Comparison of ENCODE assay signal across 12 cellular contexts in the genomic region with DNA sequence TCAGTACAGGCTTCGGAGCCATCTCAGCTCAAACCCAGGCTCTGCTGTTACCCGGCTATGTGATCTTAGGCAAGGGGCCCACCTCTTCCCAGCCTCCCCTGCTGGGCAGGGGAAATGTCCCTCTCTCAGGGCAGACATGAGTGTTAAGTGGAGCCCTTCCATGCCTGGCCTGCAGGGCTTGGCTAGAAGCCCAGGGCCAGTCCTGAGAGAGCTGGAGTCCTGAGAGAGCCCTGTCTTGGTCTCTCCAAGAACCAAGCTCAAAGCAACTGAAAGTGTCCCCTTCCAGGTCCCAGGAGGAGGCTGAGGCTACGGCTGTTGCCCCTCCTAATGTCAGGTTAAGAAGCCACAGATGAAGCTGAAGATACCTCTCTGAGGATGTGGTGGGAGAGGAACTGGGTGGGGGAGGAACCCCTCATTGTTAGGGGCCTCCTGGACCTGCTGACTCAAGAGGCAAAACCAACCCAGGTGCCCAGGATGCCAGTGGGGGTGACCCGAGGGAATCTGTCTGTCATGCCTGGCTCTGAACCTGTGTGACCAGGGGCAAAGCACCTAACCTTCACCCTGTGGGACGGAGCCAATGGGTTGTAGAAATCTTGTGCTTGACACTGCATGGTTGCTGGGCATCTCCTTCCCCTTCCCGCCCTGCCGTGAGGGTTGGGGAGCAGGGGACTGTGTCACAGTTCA. TPM values are rescaled to one million over a fixed set of nuclear protein-coding genes. Genes with fewer than 3 reads are reported as not detected.
DNase-seq lines count a peak whose midpoint lies in the region; TF ChIP-seq lines count a peak whose summit lies in the region.
"Had no signal": no experiment of that assay in that cellular context is flagged by ENCODE, and none has a peak within 500 bp of the region (broad histone marks: within the 10 kb centered on the region; RNA-seq: fewer than 3 reads in every experiment).

No MANE protein-coding gene starts in this region.

- no peaks in the 10 kb centered on the region for H3K9me3 Mint-ChIP-seq in activated naive CD8-positive, alpha-beta T cell (ENCODE audit: low read depth)
- H3K9me3 Mint-ChIP-seq in activated naive CD8-positive, alpha-beta T cell treated with anti-CD3 and anti-CD28 coated beads for 36 hours: no peaks in the 10 kb centered on the region
- H3K9me3 Mint-ChIP-seq: CD4-positive, CD25-positive, alpha-beta regulatory T cell; IgD-negative memory B cell had no signal

- peaks cover 50% of the 10 kb centered on the region for H3K4me1 Mint-ChIP-seq in activated naive CD8-positive, alpha-beta T cell (ENCODE audit: low read depth)
- H3K4me1 Mint-ChIP-seq in activated naive CD8-positive, alpha-beta T cell treated with anti-CD3 and anti-CD28 coated beads for 36 hours: peaks cover 26% of the 10 kb centered on the region
- H3K4me1 Mint-ChIP-seq: IgD-negative memory B cell had no signal

- no peaks in the 10 kb centered on the region for H3K27me3 Mint-ChIP-seq in activated naive CD8-positive, alpha-beta T cell
- no peaks in the 10 kb centered on the region for H3K27me3 Mint-ChIP-seq in activated naive CD8-positive, alpha-beta T cell treated with anti-CD3 and anti-CD28 coated beads for 36 hours
- H3K27me3 Mint-ChIP-seq: CD4-positive, CD25-positive, alpha-beta regulatory T cell; IgD-negative memory B cell had no signal

- TF ChIP-seq CTCF in dorsolateral prefrontal cortex (IDR thresholded peaks at IDR 0.05 in 54 of 56, conservative IDR thresholded peaks at IDR 0.05 in 2 of 56; ENCODE audit: low read depth in 1 of 56, partially characterized antibody in 56 of 56): no peak

- no peak for DNase-seq in activated naive CD8-positive, alpha-beta T cell treated with anti-CD3 and anti-CD28 coated beads for 36 hours
- DNase-seq in amniotic epithelial cell (ENCODE audit: low read depth) (peak; percentile 35), islet precursor cell (peak; percentile 46), NCI-H510A (lab: John Stamatoyannopoulos, UW) (no peak), SHP77 treated with DMSO at 0.1 percent for 48 hours (lab: John Stamatoyannopoulos, UW) (no peak), KBM-7 (no peak), dorsolateral prefrontal cortex (no peak)

- no peak overlapping the region for H3K4me3 Mint-ChIP-seq in activated naive CD8-positive, alpha-beta T cell
- no peak overlapping the region for H3K4me3 Mint-ChIP-seq in activated naive CD8-positive, alpha-beta T cell treated with anti-CD3 and anti-CD28 coated beads for 36 hours
- H3K4me3 Mint-ChIP-seq: CD4-positive, CD25-positive, alpha-beta regulatory T cell; IgD-negative memory B cell had no signal

- H3K36me3 Mint-ChIP-seq in activated naive CD8-positive, alpha-beta T cell: no peaks in the 10 kb centered on the region
- H3K36me3 Mint-ChIP-seq in activated naive CD8-positive, alpha-beta T cell treated with anti-CD3 and anti-CD28 coated beads for 36 hours: no peaks in the 10 kb centered on the region
- H3K36me3 Mint-ChIP-seq: CD4-positive, CD25-positive, alpha-beta regulatory T cell; IgD-negative memory B cell had no signal

- in situ Hi-C loops in KBM-7 (cut with MboI; ENCODE audit: low pct_unique_long_range_greater_than_20kb, low sequenced_read_pairs): no loop called here

- H3K27me3 ChIP-seq in dorsolateral prefrontal cortex: no peaks in the 10 kb centered on the region
- H3K27me3 ChIP-seq: colonic mucosa had no signal

- intact Hi-C loops in dorsolateral prefrontal cortex (cut with DNase I): no loop called here

- H3K27ac Mint-ChIP-seq in activated naive CD8-positive, alpha-beta T cell: peak overlapping the region; percentile 22
- no peak overlapping the region for H3K27ac Mint-ChIP-seq in activated naive CD8-positive, alpha-beta T cell treated with anti-CD3 and anti-CD28 coated beads for 36 hours
- H3K27ac Mint-ChIP-seq: IgD-negative memory B cell had no signal

- no peak overlapping the region for H3K4me3 ChIP-seq in dorsolateral prefrontal cortex
- H3K4me3 ChIP-seq: colonic mucosa had no signal

- H3K27ac ChIP-seq in dorsolateral prefrontal cortex: peak overlapping the region in 13 of 59 donors; percentile 15 to 70 (median 29)

RNA-seq across cellular contexts. Expression of a gene that starts 4.2 kb away (rescaled TPM):
- not detected for total RNA-seq in activated naive CD8-positive, alpha-beta T cell treated with anti-CD3 and anti-CD28 coated beads for 36 hours
- 1 to 10 TPM in 5 of 120 experiments, under 1 TPM in 27, not detected in 88; 0.26 to 1.4 (median 0.52) TPM for total RNA-seq in dorsolateral prefrontal cortex
- total RNA-seq: CD4-positive, CD25-positive, alpha-beta regulatory T cell; pulmonary artery endothelial cell had no signal

RNA-seq across cellular contexts. Expression of a gene that starts 15.8 kb away (rescaled TPM):
- total RNA-seq in activated naive CD8-positive, alpha-beta T cell treated with anti-CD3 and anti-CD28 coated beads for 36 hours: under 1 TPM; 0.12 to 0.16 TPM
- 1 to 10 TPM in 104 of 120 experiments, under 1 TPM in 16; 0.21 to 8.0 (median 2.2) TPM for total RNA-seq in dorsolateral prefrontal cortex

RNA-seq across cellular contexts. Expression of a gene that starts 29.6 kb away (rescaled TPM):
- total RNA-seq in activated naive CD8-positive, alpha-beta T cell treated with anti-CD3 and anti-CD28 coated beads for 36 hours: 10 to 100 TPM; 94.4 to 96.3 TPM
- total RNA-seq in dorsolateral prefrontal cortex: 10 to 100 TPM; 10.3 to 21.3 (median 15.6) TPM

RNA-seq across cellular contexts. Expression of a gene that starts 34.9 kb away (rescaled TPM):
- 100 to 1,000 TPM; 209 to 213 TPM for total RNA-seq in activated naive CD8-positive, alpha-beta T cell treated with anti-CD3 and anti-CD28 coated beads for 36 hours
- total RNA-seq in dorsolateral prefrontal cortex: 100 to 1,000 TPM in 117 of 120 experiments, 10 to 100 TPM in 3; 80.9 to 227 (median 172) TPM

RNA-seq across cellular contexts. Expression of a gene that starts 42.4 kb away (rescaled TPM):
- 100 to 1,000 TPM; 109 to 113 TPM for total RNA-seq in activated naive CD8-positive, alpha-beta T cell treated with anti-CD3 and anti-CD28 coated beads for 36 hours
- total RNA-seq in dorsolateral prefrontal cortex: 10 to 100 TPM; 30.8 to 53.0 (median 40.0) TPM

Comparison
In these comparisons a context has a peak if more than half of its experiments do, and no peak if none do; other contexts are left out.
1. DNase-seq: peak in amniotic epithelial cell (single experiment) and islet precursor cell (single experiment); none in activated naive CD8-positive, alpha-beta T cell treated with anti-CD3 and anti-CD28 coated beads for 36 hours (single experiment), NCI-H510A (single experiment), SHP77 treated with DMSO at 0.1 percent for 48 hours (single experiment), KBM-7 (single experiment) and dorsolateral prefrontal cortex (0 of 10).
2. RNA of a gene that starts 29.6 kb away (total RNA-seq): 94.4 to 96.3 TPM in activated naive CD8-positive, alpha-beta T cell treated with anti-CD3 and anti-CD28 coated beads for 36 hours; 10.3 to 21.3 TPM in dorsolateral prefrontal cortex; every median in the first group is over 4 times any median in the second.